ENCODE assay signal across 18 cellular contexts in genomic region chr19:49216076-49216475, GRCh38. TPM values are rescaled to one million over a fixed set of nuclear protein-coding genes. Genes with fewer than 3 reads are reported as not detected.
A peak's percentile ranks its signal among the peaks of the same experiment; 100 is the strongest.
DNase-seq lines count a peak whose midpoint lies in the region; ATAC-seq and TF ChIP-seq lines count a peak whose summit lies in the region.
"Had no signal": no experiment of that assay in that cellular context is flagged by ENCODE, and none has a peak within 500 bp of the region (broad histone marks: within the 10 kb centered on the region; RNA-seq: fewer than 3 reads in every experiment).

No MANE protein-coding gene starts in this region.

- no peaks in the 10 kb centered on the region for H3K4me1 ChIP-seq in right atrium auricular region
- H3K4me1 ChIP-seq: breast epithelium, upper lobe of right lung had no signal

- ATAC-seq in GM19035 (IDR thresholded peaks at IDR 0.05; ENCODE audit: unreplicated experiment), result no peak
- no peak for ATAC-seq in GM21786 (IDR thresholded peaks at IDR 0.05; ENCODE audit: unreplicated experiment)
- ATAC-seq: HepG2; stimulated activated effector memory CD8-positive, alpha-beta T cell treated with anti-CD3 and anti-CD28 coated beads, Interleukin-12 subunit alpha, Interleukin-12 subunit beta, amount 100 ng/mL, for 72 hours; upper lobe of right lung had no signal

- H3K36me3 ChIP-seq in right atrium auricular region (peaks cover 14% of the 10 kb centered on the region), SK-N-MC (ENCODE audit: insufficient read depth, low read length) (peaks cover 34% of the 10 kb centered on the region)
- H3K36me3 ChIP-seq: breast epithelium had no signal

- no peaks in the 10 kb centered on the region for H3K27me3 ChIP-seq in right atrium auricular region
- H3K27me3 ChIP-seq: breast epithelium, upper lobe of right lung had no signal

- no peak overlapping the region for H3K4me3 ChIP-seq in right atrium auricular region
- H3K4me3 ChIP-seq in SK-N-MC, result no peak overlapping the region
- H3K4me3 ChIP-seq: breast epithelium, upper lobe of right lung had no signal

- no peak overlapping the region for H3K9ac ChIP-seq in SK-N-MC (ENCODE audit: insufficient read length)

- H3K9me3 ChIP-seq in right atrium auricular region (no peaks in the 10 kb centered on the region), SK-N-MC (ENCODE audit: low read depth, low read length) (no peaks in the 10 kb centered on the region)
- H3K9me3 ChIP-seq: breast epithelium, upper lobe of right lung had no signal

- H3K27ac ChIP-seq in right atrium auricular region (peak overlapping the region; percentile 73 to 89), SK-N-MC (0 out of 2 replicates have a peak overlapping the region, but pooled peaks have one; percentile 31)
- H3K27ac ChIP-seq: breast epithelium, upper lobe of right lung had no signal

- DNase-seq in right atrium auricular region (ENCODE audit: low spot score), result no peak
- DNase-seq in cardiac septum (ENCODE audit: low spot score), result no peak
- DNase-seq in SK-N-MC (ENCODE audit: low read depth, low spot score), result no peak
- peak; percentile 56 for DNase-seq in fibroblast of peridontal ligament (ENCODE audit: extremely low read depth)
- DNase-seq in stimulated activated CD4-positive, alpha-beta T cell treated with anti-CD3 and anti-CD28 coated beads, Interleukin-4, amount 100 ng/mL, for 24 hours, result no peak
- no peak for DNase-seq in amygdala (lab: John Stamatoyannopoulos, UW)
- DNase-seq: CD8-positive, alpha-beta memory T cell; NCI-H1105 treated with DMSO at 0.1 percent for 48 hours; NCI-H446; nephron progenitor cell; retina; stimulated activated CD4-positive, alpha-beta T cell treated with anti-CD3 and anti-CD28 coated beads, Interleukin-4, amount 100 ng/mL, for 4 hours; upper lobe of right lung had no signal

- intact Hi-C loops in cardiac septum (cut with DNase I), result no loop called here

- no peak for TF ChIP-seq CTCF in right atrium auricular region (IDR thresholded peaks at IDR 0.05)

RNA-seq across cellular contexts. Expression of gene TRPM4, which starts 58.5 kb away (rescaled TPM):
- total RNA-seq in right atrium auricular region (10 to 100 TPM; 20.6 to 22.8 TPM), cardiac septum (44.1 TPM)
- total RNA-seq: CD8-positive, alpha-beta memory T cell had no signal
